ENCODE assay signal across 22 cellular contexts in genomic region chr4:106343865-106344264, GRCh38. TPM values are rescaled to one million over a fixed set of nuclear protein-coding genes. Genes with fewer than 3 reads are reported as not detected.
DNase-seq lines count a peak whose midpoint lies in the region; ATAC-seq, FAIRE-seq and TF ChIP-seq lines count a peak whose summit lies in the region.
"Had no signal": no experiment of that assay in that cellular context is flagged by ENCODE, and none has a peak within 500 bp of the region (broad histone marks: within the 10 kb centered on the region; RNA-seq: fewer than 3 reads in every experiment).

No MANE protein-coding gene starts in this region.

- peaks cover 12% of the 10 kb centered on the region for H3K36me3 ChIP-seq in CD8-positive, alpha-beta T cell (ENCODE audit: insufficient read depth, low read length)
- H3K36me3 ChIP-seq in mesenchymal stem cell (ENCODE audit: control insufficient read depth in 1 of 2, insufficient read depth in 2 of 2, low read depth in 1 of 2, low read length in 2 of 2) = peaks cover 6 to 53% of the 10 kb centered on the region in 2 experiments

- H3K18ac ChIP-seq in mesenchymal stem cell (ENCODE audit: low read depth in 1 of 2, low read length in 2 of 2) = no peak overlapping the region

- no peak overlapping the region for H2AFZ ChIP-seq in mesenchymal stem cell (ENCODE audit: low read depth, low read length)
- H2AFZ ChIP-seq: GM23248 had no signal

- FAIRE-seq in A549 (lab: Jason Lieb, UNC) = no peak
- FAIRE-seq: GM12878, K562 had no signal

- peaks cover 26% of the 10 kb centered on the region for H3K4me1 ChIP-seq in A549
- peaks cover 6% of the 10 kb centered on the region for H3K4me1 ChIP-seq in CD8-positive, alpha-beta T cell (ENCODE audit: insufficient read depth, low read length)
- H3K4me1 ChIP-seq in mesenchymal stem cell (ENCODE audit: control insufficient read depth, insufficient read depth, low read depth, low read length) = no peaks in the 10 kb centered on the region
- H3K4me1 ChIP-seq: BE2C had no signal

- no peak overlapping the region for H3K4me3 ChIP-seq in A549
- no peak overlapping the region for H3K4me3 ChIP-seq in CD8-positive, alpha-beta T cell (ENCODE audit: low read depth, low read length)
- H3K4me3 ChIP-seq in mesenchymal stem cell (ENCODE audit: insufficient read depth in 1 of 2, low read depth in 1 of 2, low read length in 2 of 2) = no peak overlapping the region
- H3K4me3 ChIP-seq: GM12878, GM23248, HAP-1, K562 had no signal

- H2BK5ac ChIP-seq in mesenchymal stem cell (ENCODE audit: low read depth, low read length, poor library complexity, severe bottlenecking) = no peak overlapping the region

- no peak for TF ChIP-seq POLR2A in A549 (IDR thresholded peaks at IDR 0.05; ENCODE audit: low read length)

- peaks cover 17% of the 10 kb centered on the region for H3K79me1 ChIP-seq in mesenchymal stem cell (replicated peaks; ENCODE audit: low read length, poor library complexity, severe bottlenecking)

- H3K9me3 Mint-ChIP-seq in CD8-positive, alpha-beta T cell = peaks cover 2% of the 10 kb centered on the region
- peaks cover 0 to 11% (median 4%) of the 10 kb centered on the region in 9 donors for H3K9me3 Mint-ChIP-seq in naive thymus-derived CD8-positive, alpha-beta T cell

- DNase-seq in A549 (ENCODE audit: low read depth in 1 of 2, low spot score in 1 of 2) = peak in 1 of 2 experiments; percentile 0
- no peak for DNase-seq in CD8-positive, alpha-beta T cell
- DNase-seq in mesenchymal stem cell = no peak
- no peak for DNase-seq in inferior parietal cortex (ENCODE audit: extremely low spot score)
- DNase-seq in stimulated activated naive CD8-positive, alpha-beta T cell treated with anti-CD3 and anti-CD28 coated beads, Interleukin-15, Interleukin-2, amounts not matched to agents 100 U/mL and 50 U/mL, for 24 hours = no peak
- DNase-seq in naive thymus-derived CD8-positive, alpha-beta T cell = no peak
- DNase-seq: BE2C; C1 segment of cervical spinal cord; Calu3; CD4-positive, alpha-beta T cell; DND-41 had no signal

- intact Hi-C loops in CD8-positive, alpha-beta T cell (cut with DNase I, micrococcal nuclease) = no loop called here

- CTCF ChIA-PET in A549 (lab: Yijun Ruan, JAX) = interaction anchor here (1.5 kb wide), 1 partner anchor 18 kb away, joined by 4 read pairs; no protein-coding TSS in a partner anchor
- CTCF ChIA-PET in CD8-positive, alpha-beta T cell (lab: Charles Lee) = no interaction called here

- H3K9me3 ChIP-seq in A549 = no peaks in the 10 kb centered on the region
- H3K9me3 ChIP-seq in CD8-positive, alpha-beta T cell (ENCODE audit: low read length) = no peaks in the 10 kb centered on the region
- H3K9me3 ChIP-seq in mesenchymal stem cell (ENCODE audit: control insufficient read depth, low read length) = peaks cover 8% of the 10 kb centered on the region
- H3K9me3 ChIP-seq: BE2C, HAP-1 had no signal

- ATAC-seq in A549 = no peak; a peak in 1 of 6 replicates
- no peak for ATAC-seq in CD8-positive, alpha-beta T cell
- ATAC-seq in HG03354 (IDR thresholded peaks at IDR 0.05; ENCODE audit: poor library complexity, severe bottlenecking, unreplicated experiment) = peak; percentile 54
- ATAC-seq in stimulated activated naive CD8-positive, alpha-beta T cell treated with anti-CD3 and anti-CD28 coated beads, Interleukin-15, Interleukin-2, amounts not matched to agents 100 U/mL and 50 U/mL, for 24 hours = no peak
- ATAC-seq in naive thymus-derived CD8-positive, alpha-beta T cell = no peak
- ATAC-seq: GM12878, K562 had no signal

- no peak overlapping the region for H3K4me3 Mint-ChIP-seq in CD8-positive, alpha-beta T cell
- no peak overlapping the region for H3K4me3 Mint-ChIP-seq in naive thymus-derived CD8-positive, alpha-beta T cell
- H3K4me3 Mint-ChIP-seq: CD4-positive, alpha-beta T cell had no signal

- no peak overlapping the region for H4K8ac ChIP-seq in mesenchymal stem cell (ENCODE audit: low read length)

- H4K91ac ChIP-seq in mesenchymal stem cell (ENCODE audit: low read length) = no peak overlapping the region

- peak overlapping the region; percentile 5 for H3K27ac Mint-ChIP-seq in CD8-positive, alpha-beta T cell
- peak overlapping the region in 1 of 10 donors; percentile 31 for H3K27ac Mint-ChIP-seq in naive thymus-derived CD8-positive, alpha-beta T cell
- H3K27ac Mint-ChIP-seq: CD4-positive, alpha-beta T cell had no signal

- H3K9ac ChIP-seq in mesenchymal stem cell (ENCODE audit: low read length) = no peak overlapping the region
- H3K9ac ChIP-seq: GM23248 had no signal

- no peak overlapping the region for H2BK15ac ChIP-seq in mesenchymal stem cell (ENCODE audit: low read depth, poor library complexity, severe bottlenecking)

- peaks cover 57% of the 10 kb centered on the region for H3K4me1 Mint-ChIP-seq in CD8-positive, alpha-beta T cell (ENCODE audit: low read depth)
- peaks cover 30 to 59% (median 49%) of the 10 kb centered on the region in 4 donors for H3K4me1 Mint-ChIP-seq in naive thymus-derived CD8-positive, alpha-beta T cell

- no peak for TF ChIP-seq EP300 in A549 (IDR thresholded peaks at IDR 0.05)

- WGBS in A549 (ENCODE audit: missing lambda C conversion rate) = 94% methylated on average over 1 of the region's 1 CpG
- WGBS in mesenchymal stem cell = no CpG with 5 or more reads among the region's 1 CpG

- H3K27me3 ChIP-seq in CD8-positive, alpha-beta T cell (ENCODE audit: insufficient read depth, low read length) = no peaks in the 10 kb centered on the region
- no peaks in the 10 kb centered on the region for H3K27me3 ChIP-seq in mesenchymal stem cell (ENCODE audit: control insufficient read depth in 1 of 2, insufficient read depth in 1 of 2, low read length in 2 of 2)
- H3K27me3 ChIP-seq: BE2C had no signal

- TF ChIP-seq CTCF in A549 (IDR thresholded peaks at IDR 0.05) = no peak
- TF ChIP-seq CTCF in CD8-positive, alpha-beta T cell (IDR thresholded peaks at IDR 0.05) = no peak

- H3K27ac ChIP-seq in A549 = peak overlapping the region; percentile 37 to 71; a peak in 5 of 6 replicates
- no peak overlapping the region for H3K27ac ChIP-seq in CD8-positive, alpha-beta T cell (ENCODE audit: low read depth, low read length)
- peak overlapping the region; percentile 66 for H3K27ac ChIP-seq in mesenchymal stem cell (ENCODE audit: low read length, poor library complexity, severe bottlenecking)
- H3K27ac ChIP-seq: HL-60 had no signal

- H3K4ac ChIP-seq in mesenchymal stem cell (ENCODE audit: low read depth in 1 of 2, low read length in 2 of 2) = no peak overlapping the region

- TF ChIP-seq RAD21 in A549 (conservative IDR thresholded peaks at IDR 0.05 in 1 of 2, IDR thresholded peaks at IDR 0.05 in 1 of 2) = no peak

- no peak overlapping the region for H3K23ac ChIP-seq in mesenchymal stem cell (ENCODE audit: low read length in 2 of 2)

- H3K4me2 ChIP-seq in A549 = peak overlapping the region; percentile 66
- no peak overlapping the region for H3K4me2 ChIP-seq in mesenchymal stem cell (ENCODE audit: low read length, poor library complexity, severe bottlenecking)

- no peak overlapping the region for H2BK12ac ChIP-seq in mesenchymal stem cell (ENCODE audit: low read length in 2 of 2)

- peaks cover 67% of the 10 kb centered on the region for H3K36me3 Mint-ChIP-seq in CD8-positive, alpha-beta T cell
- H3K36me3 Mint-ChIP-seq in naive thymus-derived CD8-positive, alpha-beta T cell = peaks cover 25 to 82% (median 46%) of the 10 kb centered on the region in 3 donors

- H3K14ac ChIP-seq in mesenchymal stem cell (ENCODE audit: low read length in 2 of 2) = no peak overlapping the region

- no peak overlapping the region for H2AK5ac ChIP-seq in mesenchymal stem cell (ENCODE audit: low read length, severe bottlenecking)

- POLR2A ChIA-PET in A549 (lab: Yijun Ruan, JAX) = no interaction called here
- POLR2A ChIA-PET in CD8-positive, alpha-beta T cell (lab: Charles Lee) = interaction anchor here (1.3 kb wide), 1 partner anchor 17 kb away, joined by 3 read pairs; no protein-coding TSS in a partner anchor
- POLR2A ChIA-PET in naive thymus-derived CD8-positive, alpha-beta T cell (lab: Charles Lee) = no interaction called here

- no peaks in the 10 kb centered on the region for H3K27me3 Mint-ChIP-seq in CD8-positive, alpha-beta T cell (ENCODE audit: low read depth)
- no peaks in the 10 kb centered on the region for H3K27me3 Mint-ChIP-seq in naive thymus-derived CD8-positive, alpha-beta T cell
- H3K27me3 Mint-ChIP-seq: CD4-positive, alpha-beta T cell had no signal

- no peak overlapping the region for H2BK120ac ChIP-seq in mesenchymal stem cell (ENCODE audit: low read depth, low read length)

RNA-seq across cellular contexts. Expression of gene GIMD1, which starts 24.7 kb away (rescaled TPM):
- polyA plus RNA-seq in A549 (2011; rRNA removed) (not detected in 2 replicates), A549 (2017; fragmentation: RNase III; extraction: RNeasy Plus Mini Kit Qiagen cat#74134 plus additional on column Dnase treatment) (not detected in 3 replicates)
- not detected in 2 replicates for polyA plus RNA-seq in A549 (2012; cell fraction: cytosol; rRNA removed)
- not detected in 2 replicates for polyA plus RNA-seq in A549 (2012; cell fraction: nucleus; rRNA removed)
- not detected in 2 replicates for polyA minus RNA-seq in A549 (2011; rRNA and poly(A)+ RNA removed)
- not detected for total RNA-seq in CD8-positive, alpha-beta T cell
- not detected for polyA plus RNA-seq in mesenchymal stem cell (2013, experiment 1 of 2)
- not detected for polyA plus RNA-seq in mesenchymal stem cell (2013, experiment 2 of 2)
- not detected for total RNA-seq in naive thymus-derived CD8-positive, alpha-beta T cell
- not detected for polyA plus RNA-seq in naive thymus-derived CD8-positive, alpha-beta T cell
- total RNA-seq: A172; Calu3; CD4-positive, alpha-beta T cell; G401; GM12878; GM23248; H4; HT1080; IMR-90; K562 had no signal
- polyA plus RNA-seq: GM23248, K562 had no signal

RNA-seq across cellular contexts. Expression of gene AIMP1, which starts 27.5 kb away (rescaled TPM):
- polyA plus RNA-seq in A549 (2011; rRNA removed) (41.4 and 70.7 TPM in 2 replicates), A549 (2017; fragmentation: RNase III; extraction: RNeasy Plus Mini Kit Qiagen cat#74134 plus additional on column Dnase treatment) (35.6 to 39.6 TPM (median 36.5 TPM) in 3 replicates)
- polyA plus RNA-seq in A549 (2012; cell fraction: cytosol; rRNA removed) = 8.4 and 10.5 TPM in 2 replicates
- polyA plus RNA-seq in A549 (2012; cell fraction: nucleus; rRNA removed) = 2.6 and 3.9 TPM in 2 replicates
- 3.0 and 3.9 TPM in 2 replicates for polyA minus RNA-seq in A549 (2011; rRNA and poly(A)+ RNA removed)
- total RNA-seq in CD8-positive, alpha-beta T cell = 10 to 100 TPM; 69.3 to 79.2 TPM
- polyA plus RNA-seq in mesenchymal stem cell (2013, experiment 1 of 2) = 90.8 TPM
- 93.7 TPM for polyA plus RNA-seq in mesenchymal stem cell (2013, experiment 2 of 2)
- total RNA-seq in naive thymus-derived CD8-positive, alpha-beta T cell = 10 to 100 TPM; 56.1 to 62.9 TPM
- polyA plus RNA-seq in naive thymus-derived CD8-positive, alpha-beta T cell = 10 to 100 TPM; 64.6 to 95.5 (median 85.2) TPM

RNA-seq across cellular contexts. Expression of gene TBCK, which starts 27.9 kb away (rescaled TPM):
- polyA plus RNA-seq in A549 (2011; rRNA removed) = 16.8 and 18.4 TPM in 2 replicates
- polyA plus RNA-seq in A549 (2012; cell fraction: cytosol; rRNA removed) = 3.0 and 3.9 TPM in 2 replicates
- 3.8 and 4.3 TPM in 2 replicates for polyA plus RNA-seq in A549 (2012; cell fraction: nucleus; rRNA removed)
- 3.6 to 3.9 TPM (median 3.8 TPM) in 3 replicates for polyA plus RNA-seq in A549 (2017; fragmentation: RNase III; extraction: RNeasy Plus Mini Kit Qiagen cat#74134 plus additional on column Dnase treatment)
- 26.0 and 27.1 TPM in 2 replicates for polyA minus RNA-seq in A549 (2011; rRNA and poly(A)+ RNA removed)
- total RNA-seq in CD8-positive, alpha-beta T cell = 10 to 100 TPM; 17.4 to 20.4 TPM
- polyA plus RNA-seq in mesenchymal stem cell (2013, experiment 1 of 2) = 8.5 TPM
- polyA plus RNA-seq in mesenchymal stem cell (2013, experiment 2 of 2) = 7.4 TPM
- total RNA-seq in naive thymus-derived CD8-positive, alpha-beta T cell = 10 to 100 TPM; 64.0 to 65.1 TPM
- 10 to 100 TPM; 20.7 to 32.5 (median 21.9) TPM for polyA plus RNA-seq in naive thymus-derived CD8-positive, alpha-beta T cell
